8 cellular contexts compared by ENCODE assay signal in genomic region chr6:154732538-154732823, GRCh38. TPM values are rescaled to one million over a fixed set of nuclear protein-coding genes. Genes with fewer than 3 reads are reported as not detected.
DNase-seq lines count a peak whose midpoint lies in the region; ATAC-seq and TF ChIP-seq lines count a peak whose summit lies in the region.

No MANE protein-coding gene starts in this region.

- H3K27ac ChIP-seq in heart left ventricle (peak overlapping the region in 11 of 12 donors; percentile 97 to 100 (median 100)), upper lobe of right lung (peak overlapping the region; percentile 100)

- TF ChIP-seq POLR2A in heart left ventricle (IDR thresholded peaks at IDR 0.05) (no peak), lower leg skin (IDR thresholded peaks at IDR 0.05) (no peak)

- peaks cover 12 to 43% (median 37%) of the 10 kb centered on the region in 12 donors for H3K4me1 ChIP-seq in heart left ventricle
- H3K4me1 ChIP-seq in upper lobe of right lung, result peaks cover 37% of the 10 kb centered on the region

- H3K9me3 ChIP-seq in heart left ventricle, result no peaks in the 10 kb centered on the region
- H3K9me3 ChIP-seq in upper lobe of right lung, result no peaks in the 10 kb centered on the region

- H3K4me3 ChIP-seq in heart left ventricle, result peak overlapping the region; percentile 75 to 100 (median 98)
- H3K4me3 ChIP-seq in astrocyte of the cerebellum (ENCODE audit: low read depth, low read length), result peak overlapping the region; percentile 87
- peak overlapping the region; percentile 97 for H3K4me3 ChIP-seq in lower leg skin (ENCODE audit: low read depth, poor library complexity, severe bottlenecking)
- H3K4me3 ChIP-seq in upper lobe of right lung, result peak overlapping the region; percentile 99

- H3K27me3 ChIP-seq in heart left ventricle (no peaks in the 10 kb centered on the region), upper lobe of right lung (no peaks in the 10 kb centered on the region)

- H3K36me3 ChIP-seq in heart left ventricle (no peaks in the 10 kb centered on the region), upper lobe of right lung (no peaks in the 10 kb centered on the region)

- 21 to 29% (median 23%) methylated on average over 8 of the region's 8 CpGs for WGBS in heart left ventricle, 4 donors
- WGBS in lower leg skin, 2 donors, result 9 to 20% methylated on average over 8 of the region's 8 CpGs

- ATAC-seq in heart left ventricle (no peak), left cardiac atrium (no peak), upper lobe of right lung (no peak), GM21360 (IDR thresholded peaks at IDR 0.05; ENCODE audit: unreplicated experiment) (no peak)

- DNase-seq in heart left ventricle (no peak), left cardiac atrium (no peak), astrocyte of the cerebellum (ENCODE audit: low read depth) (no peak), lower leg skin (ENCODE audit: low spot score in 2 of 2) (no peak), upper lobe of right lung (no peak), AML-193 (lab: John Stamatoyannopoulos, UW) (no peak), midbrain (lab: John Stamatoyannopoulos, UW) (no peak)

- intact Hi-C loops in heart left ventricle (cut with DNase I) (loop anchor here in 9 of 10 donors (2.0 to 10.0 kb wide), 10 partner anchors 35 to 222 kb away; partner anchors contain the start of gene CNKSR3 (in 2 of the 9)), left cardiac atrium (cut with DNase I) (loop anchor here (2.0 to 10.0 kb wide), 3 partner anchors 55 to 72 kb away; no protein-coding TSS in a partner anchor), lower leg skin (cut with DNase I; ENCODE audit: low total_unique reads) (no loop called here), upper lobe of right lung (cut with DNase I) (no loop called here)

- no peak for TF ChIP-seq CTCF in heart left ventricle (IDR thresholded peaks at IDR 0.05)
- no peak for TF ChIP-seq CTCF in astrocyte of the cerebellum (IDR thresholded peaks at IDR 0.05; ENCODE audit: low read depth, low read length, missing control alignments)
- no peak for TF ChIP-seq CTCF in lower leg skin (IDR thresholded peaks at IDR 0.05)
- TF ChIP-seq CTCF in upper lobe of right lung (IDR thresholded peaks at IDR 0.05), result no peak

- in situ Hi-C loops in astrocyte of the cerebellum (cut with HindIII; ENCODE audit: low sequenced_read_pairs), result no loop called here

RNA-seq across cellular contexts. Expression of gene SCAF8, which starts 0.7 kb away (rescaled TPM):
- total RNA-seq in heart left ventricle, result 10 to 100 TPM; 42.9 to 83.5 (median 64.6) TPM
- 10 to 100 TPM; 10.5 to 12.8 TPM for polyA plus RNA-seq in heart left ventricle
- 10 to 100 TPM; 37.8 to 44.1 TPM for total RNA-seq in left cardiac atrium
- 10 to 100 TPM; 31.4 to 45.3 (median 41.3) TPM for total RNA-seq in lower leg skin
- 38.8 TPM for total RNA-seq in upper lobe of right lung

Comparison
In these comparisons a context has a peak if more than half of its experiments do, and no peak if none do; other contexts are left out.
1. intact Hi-C loops: an anchor here in heart left ventricle (2.0 to 10.0 kb wide) and left cardiac atrium (2.0 to 10.0 kb wide); none called in lower leg skin and upper lobe of right lung.